Comparison of ENCODE assay signal across 29 cellular contexts in the genomic region with DNA sequence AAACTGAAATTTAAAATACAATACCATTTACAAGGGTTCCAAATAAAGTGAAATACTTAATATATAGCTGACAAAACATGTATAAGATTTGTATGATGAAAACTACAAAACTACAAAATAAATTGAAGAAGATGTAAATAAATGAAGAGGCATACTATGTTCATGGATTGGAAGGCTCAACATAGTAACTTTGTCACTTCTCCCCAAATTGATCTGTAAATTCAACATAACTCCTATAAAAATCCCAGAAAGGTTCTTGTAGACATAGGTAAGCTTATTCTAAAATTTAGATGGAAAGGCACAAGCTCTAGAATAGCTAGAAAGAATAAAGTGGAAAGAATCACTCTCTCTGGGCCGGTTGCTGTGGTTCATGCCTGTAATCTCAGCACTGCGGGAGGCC.
"Had no signal": no experiment of that assay in that cellular context is flagged by ENCODE, and none has a peak within 500 bp of the region (broad histone marks: within the 10 kb centered on the region; RNA-seq: fewer than 3 reads in every experiment).

No MANE protein-coding gene starts in this region.

- H3K27ac Mint-ChIP-seq: stimulated activated effector memory CD8-positive, alpha-beta T cell treated with anti-CD3 and anti-CD28 coated beads, Interleukin-12 subunit alpha, Interleukin-12 subunit beta, amount 100 ng/mL, for 72 hours; stimulated activated memory B cell treated with anti-CD40 and anti-IgM and Interleukin-4, amounts not matched to agents 10 μg/mL and 1 μg/mL and 100 μg/mL, for 72 hours; stimulated activated naive CD8-positive, alpha-beta T cell treated with anti-CD3 and anti-CD28 coated beads, Interleukin-15, Interleukin-2, amounts not matched to agents 100 ng/mL and 50 ng/mL, for 24 hours; type B pancreatic cell had no signal

- H3K27me3 Mint-ChIP-seq: stimulated activated memory B cell treated with anti-CD40 and anti-IgM and Interleukin-4, amounts not matched to agents 10 μg/mL and 1 μg/mL and 100 μg/mL, for 72 hours; stimulated activated naive B cell treated with anti-CD40 and anti-IgM and Interleukin-4, amounts not matched to agents 10 μg/mL and 1 μg/mL and 100 μg/mL, for 72 hours; stimulated activated naive CD8-positive, alpha-beta T cell treated with anti-CD3 and anti-CD28 coated beads, Interleukin-15, amount 100 ng/mL, for 72 hours; stimulated activated naive CD8-positive, alpha-beta T cell treated with anti-CD3 and anti-CD28 coated beads, Interleukin-15, Interleukin-2, amounts not matched to agents 100 ng/mL and 50 ng/mL, for 24 hours; type B pancreatic cell had no signal

- FAIRE-seq: urothelium cell line had no signal

- H3K4me1 ChIP-seq: stomach, suprapubic skin, testis, thyroid gland, tibial artery, tibial nerve, transverse colon, upper lobe of right lung, uterus, vagina had no signal

- H3K4me3 ChIP-seq: stomach, suprapubic skin, testis, thoracic aorta, thyroid gland, tibial artery, tibial nerve, transverse colon, upper lobe of left lung, upper lobe of right lung, uterus, vagina had no signal

- H3K9me3 ChIP-seq: stomach, suprapubic skin, testis, thoracic aorta, thyroid gland, tibial artery, transverse colon, upper lobe of left lung, upper lobe of right lung, vagina had no signal

- H3K36me3 ChIP-seq: uterus had no signal

- H3K27ac ChIP-seq: stomach, suprapubic skin, testis, thoracic aorta, thyroid gland, tibial artery, tibial nerve, transverse colon, upper lobe of left lung, upper lobe of right lung, uterus, vagina had no signal

- H3K4me1 Mint-ChIP-seq: stimulated activated effector memory CD8-positive, alpha-beta T cell treated with anti-CD3 and anti-CD28 coated beads, Interleukin-12 subunit alpha, Interleukin-12 subunit beta, amount 100 ng/mL, for 72 hours; stimulated activated memory B cell treated with anti-CD40 and anti-IgM and Interleukin-4, amounts not matched to agents 10 μg/mL and 1 μg/mL and 100 μg/mL, for 72 hours; stimulated activated naive B cell treated with anti-CD40 and anti-IgM and Interleukin-4, amounts not matched to agents 10 μg/mL and 1 μg/mL and 100 μg/mL, for 72 hours; stimulated activated naive CD8-positive, alpha-beta T cell treated with anti-CD3 and anti-CD28 coated beads, Interleukin-15, amount 100 ng/mL, for 72 hours had no signal

- H3K27me3 ChIP-seq: stomach, suprapubic skin, testis, thyroid gland, tibial artery, tibial nerve, transverse colon, upper lobe of left lung, upper lobe of right lung, uterus, vagina had no signal

- ATAC-seq: stimulated activated effector memory CD8-positive, alpha-beta T cell treated with anti-CD3 and anti-CD28 coated beads, Interleukin-12 subunit alpha, Interleukin-12 subunit beta, amount 100 ng/mL, for 72 hours; stimulated activated memory B cell treated with anti-CD40 and anti-IgM and Interleukin-4, amounts not matched to agents 10 μg/mL and 1 μg/mL and 100 μg/mL, for 72 hours; stimulated activated naive B cell treated with anti-CD40 and anti-IgM and Interleukin-4, amounts not matched to agents 10 μg/mL and 1 μg/mL and 100 μg/mL, for 72 hours; stimulated activated naive CD8-positive, alpha-beta T cell treated with anti-CD3 and anti-CD28 coated beads, Interleukin-15, amount 100 ng/mL, for 72 hours; stimulated activated naive CD8-positive, alpha-beta T cell treated with anti-CD3 and anti-CD28 coated beads, Interleukin-15, Interleukin-2, amounts not matched to agents 100 U/mL and 50 U/mL, for 24 hours; upper lobe of right lung had no signal

- H3K4me3 Mint-ChIP-seq: stimulated activated effector memory CD8-positive, alpha-beta T cell treated with anti-CD3 and anti-CD28 coated beads, Interleukin-12 subunit alpha, Interleukin-12 subunit beta, amount 100 ng/mL, for 72 hours; stimulated activated memory B cell treated with anti-CD40 and anti-IgM and Interleukin-4, amounts not matched to agents 10 μg/mL and 1 μg/mL and 100 μg/mL, for 72 hours; stimulated activated naive B cell treated with anti-CD40 and anti-IgM and Interleukin-4, amounts not matched to agents 10 μg/mL and 1 μg/mL and 100 μg/mL, for 72 hours; stimulated activated naive CD8-positive, alpha-beta T cell treated with anti-CD3 and anti-CD28 coated beads, Interleukin-15, amount 100 ng/mL, for 72 hours; stimulated activated naive CD8-positive, alpha-beta T cell treated with anti-CD3 and anti-CD28 coated beads, Interleukin-15, Interleukin-2, amounts not matched to agents 100 ng/mL and 50 ng/mL, for 24 hours; type B pancreatic cell had no signal

- DNase-seq: stimulated activated CD4-positive, alpha-beta T cell treated with anti-CD3 and anti-CD28 coated beads, Interleukin-2, amount 100 ng/mL, for 48 hours; stimulated activated CD4-positive, alpha-beta T cell treated with anti-CD3 and anti-CD28 coated beads, Interleukin-4, amount 100 ng/mL, for 1 hour; stimulated activated CD4-positive, alpha-beta T cell treated with anti-CD3 and anti-CD28 coated beads, Interleukin-4, amount 100 ng/mL, for 24 hours; stimulated activated CD4-positive, alpha-beta T cell treated with anti-CD3 and anti-CD28 coated beads, Interleukin-4, amount 100 ng/mL, for 4 hours; stimulated activated CD8-positive, alpha-beta memory T cell treated with anti-CD3 and anti-CD28 coated beads, Interleukin-4, amount 100 ng/mL, for 48 hours; stimulated activated naive B cell treated with anti-CD40 and anti-IgM and Interleukin-4, amounts not matched to agents 10 μg/mL and 1 μg/mL and 100 μg/mL, for 72 hours; stimulated activated naive CD4-positive, alpha-beta T cell; stimulated activated naive CD4-positive, alpha-beta T cell treated with Interleukin-2 at 50 U/mL for 16 hours; stimulated activated naive CD8-positive, alpha-beta T cell treated with anti-CD3 and anti-CD28 coated beads, Interleukin-15, amount 100 ng/mL, for 72 hours; stimulated activated naive CD8-positive, alpha-beta T cell treated with anti-CD3 and anti-CD28 coated beads, Interleukin-15, Interleukin-2, amounts not matched to agents 100 U/mL and 50 U/mL, for 24 hours; stomach; substantia nigra; testis; thyroid gland; tibial artery; transverse colon; trophoblast cell; upper lobe of left lung; upper lobe of right lung; uterus had no signal

- H3K9me3 Mint-ChIP-seq: stimulated activated effector memory CD8-positive, alpha-beta T cell treated with anti-CD3 and anti-CD28 coated beads, Interleukin-12 subunit alpha, Interleukin-12 subunit beta, amount 100 ng/mL, for 72 hours; stimulated activated memory B cell treated with anti-CD40 and anti-IgM and Interleukin-4, amounts not matched to agents 10 μg/mL and 1 μg/mL and 100 μg/mL, for 72 hours; stimulated activated naive B cell treated with anti-CD40 and anti-IgM and Interleukin-4, amounts not matched to agents 10 μg/mL and 1 μg/mL and 100 μg/mL, for 72 hours; stimulated activated naive CD8-positive, alpha-beta T cell treated with anti-CD3 and anti-CD28 coated beads, Interleukin-15, amount 100 ng/mL, for 72 hours; stimulated activated naive CD8-positive, alpha-beta T cell treated with anti-CD3 and anti-CD28 coated beads, Interleukin-15, Interleukin-2, amounts not matched to agents 100 ng/mL and 50 ng/mL, for 24 hours; type B pancreatic cell had no signal
